18 cellular contexts compared by ENCODE assay signal in genomic region chr2:3185256-3185655, GRCh38.
DNase-seq lines count a peak whose midpoint lies in the region; ATAC-seq and TF ChIP-seq lines count a peak whose summit lies in the region.
"Had no signal": no experiment of that assay in that cellular context is flagged by ENCODE, and none has a peak within 500 bp of the region (broad histone marks: within the 10 kb centered on the region; RNA-seq: fewer than 3 reads in every experiment).

No MANE protein-coding gene starts in this region.

- no peak overlapping the region for H3K27ac Mint-ChIP-seq in endothelial cell (ENCODE audit: unreplicated experiment)
- H3K27ac Mint-ChIP-seq in activated naive CD8-positive, alpha-beta T cell treated with anti-CD3 and anti-CD28 coated beads, Interleukin-2, amount 50 U/mL, for 24 hours: no peak overlapping the region

- no peaks in the 10 kb centered on the region for H3K4me1 ChIP-seq in osteoblast (ENCODE audit: insufficient read depth, low read length)

- H3K27me3 Mint-ChIP-seq in endothelial cell (ENCODE audit: unreplicated experiment): peaks cover 12% of the 10 kb centered on the region
- no peaks in the 10 kb centered on the region for H3K27me3 Mint-ChIP-seq in activated naive CD8-positive, alpha-beta T cell treated with anti-CD3 and anti-CD28 coated beads, Interleukin-2, amount 50 U/mL, for 24 hours
- H3K27me3 Mint-ChIP-seq: CD4-positive, alpha-beta memory T cell had no signal

- H3K4me1 Mint-ChIP-seq in endothelial cell (ENCODE audit: unreplicated experiment): peaks cover 2% of the 10 kb centered on the region
- no peaks in the 10 kb centered on the region for H3K4me1 Mint-ChIP-seq in activated naive CD8-positive, alpha-beta T cell treated with anti-CD3 and anti-CD28 coated beads, Interleukin-2, amount 50 U/mL, for 24 hours
- H3K4me1 Mint-ChIP-seq: CD14-positive monocyte had no signal

- no peaks in the 10 kb centered on the region for H3K36me3 ChIP-seq in osteoblast (ENCODE audit: insufficient read depth, low read length)

- no peak overlapping the region for H2AFZ ChIP-seq in osteoblast (ENCODE audit: low read length)

- no peak for TF ChIP-seq CTCF in GM20000 (IDR thresholded peaks at IDR 0.05; ENCODE audit: extremely low read depth, missing control alignments)
- no peak for TF ChIP-seq CTCF in endothelial cell (IDR thresholded peaks at IDR 0.05; ENCODE audit: unreplicated experiment)
- TF ChIP-seq CTCF in osteoblast (IDR thresholded peaks at IDR 0.05; ENCODE audit: extremely low read depth, low read depth, low read length): no peak

- H3K4me3 Mint-ChIP-seq in endothelial cell (ENCODE audit: unreplicated experiment): peak overlapping the region; percentile 71
- no peak overlapping the region for H3K4me3 Mint-ChIP-seq in activated naive CD8-positive, alpha-beta T cell treated with anti-CD3 and anti-CD28 coated beads, Interleukin-2, amount 50 U/mL, for 24 hours
- H3K4me3 Mint-ChIP-seq: CD14-positive monocyte; CD4-positive, alpha-beta memory T cell had no signal

- H3K4me2 ChIP-seq in osteoblast (ENCODE audit: insufficient read depth, low read length): no peak overlapping the region
- H3K4me2 ChIP-seq: BLaER1 had no signal

- no peak for ATAC-seq in activated naive CD8-positive, alpha-beta T cell treated with anti-CD3 and anti-CD28 coated beads, Interleukin-2, amount 50 U/mL, for 24 hours
- ATAC-seq: HCT116, HepG2 had no signal

- H3K27me3 ChIP-seq in osteoblast (ENCODE audit: insufficient read depth, low read length): no peaks in the 10 kb centered on the region
- H3K27me3 ChIP-seq: BLaER1 had no signal

- no peak overlapping the region for H3K4me3 ChIP-seq in osteoblast (ENCODE audit: insufficient read depth, low read length)
- H3K4me3 ChIP-seq: BLaER1 had no signal

- no peaks in the 10 kb centered on the region for H3K79me2 ChIP-seq in osteoblast (ENCODE audit: insufficient read depth, low read length)

- H4K20me1 ChIP-seq in osteoblast (ENCODE audit: insufficient read depth, low read length): no peaks in the 10 kb centered on the region

- H3K9me3 ChIP-seq in osteoblast (ENCODE audit: low read depth, low read length): no peaks in the 10 kb centered on the region
- H3K9me3 ChIP-seq: BLaER1 had no signal

- H3K9me3 Mint-ChIP-seq in endothelial cell (ENCODE audit: unreplicated experiment): no peaks in the 10 kb centered on the region
- no peaks in the 10 kb centered on the region for H3K9me3 Mint-ChIP-seq in activated naive CD8-positive, alpha-beta T cell treated with anti-CD3 and anti-CD28 coated beads, Interleukin-2, amount 50 U/mL, for 24 hours

- peak; percentile 45 for DNase-seq in activated effector memory CD4-positive, alpha-beta T cell treated with anti-CD3 and anti-CD28 coated beads, Interleukin-2, amount 50 U/mL, for 16 hours
- DNase-seq in activated effector memory CD4-positive, alpha-beta T cell treated with Interleukin-2 at 50 U/mL for 16 hours: no peak
- DNase-seq in GM20000 (ENCODE audit: low spot score) (peak; percentile 22), endothelial cell (ENCODE audit: low spot score) (no peak), osteoblast (ENCODE audit: insufficient read length, low spot score, missing footprints) (peak; percentile 78), hypothalamus (lab: John Stamatoyannopoulos, UW) (no peak)
- no peak for DNase-seq in activated naive CD8-positive, alpha-beta T cell treated with anti-CD3 and anti-CD28 coated beads, Interleukin-2, amount 50 U/mL, for 24 hours
- DNase-seq: 8988T; CD4-positive, alpha-beta memory T cell; DMS153; DMS79; GDM1; GOT3; H7 had no signal

- H3K36me3 Mint-ChIP-seq in endothelial cell (ENCODE audit: low read depth, unreplicated experiment): peaks cover 30% of the 10 kb centered on the region
- H3K36me3 Mint-ChIP-seq in activated naive CD8-positive, alpha-beta T cell treated with anti-CD3 and anti-CD28 coated beads, Interleukin-2, amount 50 U/mL, for 24 hours (ENCODE audit: low read depth): peaks cover 16% of the 10 kb centered on the region

- H3K27ac ChIP-seq in osteoblast (ENCODE audit: low read depth, low read length): no peak overlapping the region
- H3K27ac ChIP-seq: BLaER1 had no signal

Comparison
In these comparisons a context has a peak if more than half of its experiments do, and no peak if none do; other contexts are left out.
1. DNase-seq: peak in activated effector memory CD4-positive, alpha-beta T cell treated with anti-CD3 and anti-CD28 coated beads, Interleukin-2, amount 50 U/mL, for 16 hours (single experiment), GM20000 (single experiment) and osteoblast (single experiment); none in activated effector memory CD4-positive, alpha-beta T cell treated with Interleukin-2 at 50 U/mL for 16 hours (single experiment), endothelial cell (single experiment), activated naive CD8-positive, alpha-beta T cell treated with anti-CD3 and anti-CD28 coated beads, Interleukin-2, amount 50 U/mL, for 24 hours (single experiment) and hypothalamus (0 of 51).